Comparison of ENCODE assay signal across 1 cellular context in genomic region chr1:15370781-15371467, GRCh38.
TF ChIP-seq lines count a peak whose summit lies in the region.

No MANE protein-coding gene starts in this region.

TF ChIP-seq in HepG2, 621 proteins besides CTCF, POLR2A, EP300 and RAD21 (continued from another document and continues in another):
- TF ChIP-seq GABPA (IDR thresholded peaks at IDR 0.05; ENCODE audit: low read depth, low read length): no peak
- no peak for TF ChIP-seq GABPA (CRISPR knock-in tag; IDR thresholded peaks at IDR 0.05; ENCODE audit: low read depth)
- TF ChIP-seq FOXO1 (CRISPR knock-in tag; IDR thresholded peaks at IDR 0.05): peak; percentile 27; the same call in 1 of the 2 replicates
- no peak for TF ChIP-seq ZNF598 (CRISPR knock-in tag; IDR thresholded peaks at IDR 0.05; ENCODE audit: borderline replicate concordance)
- no peak for TF ChIP-seq TIGD3 (CRISPR knock-in tag; IDR thresholded peaks at IDR 0.05; ENCODE audit: borderline replicate concordance)
- TF ChIP-seq ZNF737 (CRISPR knock-in tag; IDR thresholded peaks at IDR 0.05; ENCODE audit: borderline replicate concordance): no peak
- 0 out of 2 replicates have a peak, but pooled peaks have one; percentile 39 for TF ChIP-seq ZNF343 (CRISPR knock-in tag; IDR thresholded peaks at IDR 0.05)
- no peak for TF ChIP-seq ZNF30 (CRISPR knock-in tag; IDR thresholded peaks at IDR 0.05)
- 0 out of 2 replicates have a peak, but pooled peaks have one; percentile 38 for TF ChIP-seq HDAC2 (CRISPR knock-in tag; IDR thresholded peaks at IDR 0.05)
- peak; percentile 32; the same call in 1 of the 2 replicates for TF ChIP-seq TCF7 (IDR thresholded peaks at IDR 0.05; ENCODE audit: low read depth)
- no peak for TF ChIP-seq ZBTB10 (CRISPR knock-in tag; IDR thresholded peaks at IDR 0.05; ENCODE audit: borderline replicate concordance)
- no peak for TF ChIP-seq ZNF547 (CRISPR knock-in tag; IDR thresholded peaks at IDR 0.05)
- no peak for TF ChIP-seq MZF1 (CRISPR knock-in tag; IDR thresholded peaks at IDR 0.05; ENCODE audit: borderline replicate concordance)
- no peak for TF ChIP-seq ZSCAN31 (CRISPR knock-in tag; IDR thresholded peaks at IDR 0.05; ENCODE audit: low read depth)
- TF ChIP-seq TRAFD1 (CRISPR knock-in tag; IDR thresholded peaks at IDR 0.05; ENCODE audit: borderline replicate concordance): no peak
- TF ChIP-seq ZNF644 (CRISPR knock-in tag; IDR thresholded peaks at IDR 0.05; ENCODE audit: low read depth): no peak
- no peak for TF ChIP-seq MTF2 (CRISPR knock-in tag; IDR thresholded peaks at IDR 0.05; ENCODE audit: borderline replicate concordance)
- no peak for TF ChIP-seq KLF6 (CRISPR knock-in tag; IDR thresholded peaks at IDR 0.05)
- TF ChIP-seq ZNF841 (CRISPR knock-in tag; IDR thresholded peaks at IDR 0.05; ENCODE audit: borderline replicate concordance): no peak
- no peak for TF ChIP-seq LBX2 (CRISPR knock-in tag; IDR thresholded peaks at IDR 0.05; ENCODE audit: borderline replicate concordance)
- TF ChIP-seq ZFP1 (CRISPR knock-in tag; IDR thresholded peaks at IDR 0.05): no peak
- peak; percentile 69; the same call in 1 of the 2 replicates for TF ChIP-seq MYC (CRISPR knock-in tag; IDR thresholded peaks at IDR 0.05; ENCODE audit: borderline replicate concordance)
- TF ChIP-seq KDM6A (CRISPR knock-in tag; IDR thresholded peaks at IDR 0.05; ENCODE audit: low read depth): no peak
- TF ChIP-seq MLXIP (CRISPR knock-in tag; IDR thresholded peaks at IDR 0.05; ENCODE audit: borderline replicate concordance): no peak
- TF ChIP-seq IRF1 (CRISPR knock-in tag; IDR thresholded peaks at IDR 0.05; ENCODE audit: low read depth): no peak
- no peak for TF ChIP-seq HMGXB3 (CRISPR knock-in tag; IDR thresholded peaks at IDR 0.05; ENCODE audit: borderline replicate concordance)
- TF ChIP-seq SNAPC4 (CRISPR knock-in tag; IDR thresholded peaks at IDR 0.05): no peak
- TF ChIP-seq TEAD2 (CRISPR knock-in tag; IDR thresholded peaks at IDR 0.05): no peak
- TF ChIP-seq MXD1 (CRISPR knock-in tag; IDR thresholded peaks at IDR 0.05): peak; percentile 46; the same call in 1 of the 2 replicates
- peak; percentile 44 for TF ChIP-seq TEAD3 (CRISPR knock-in tag; optimal IDR thresholded peaks at IDR 0.05; ENCODE audit: borderline replicate concordance)
- TF ChIP-seq KLF15 (CRISPR knock-in tag; IDR thresholded peaks at IDR 0.05; ENCODE audit: borderline replicate concordance): no peak
- TF ChIP-seq ZNF414 (CRISPR knock-in tag; IDR thresholded peaks at IDR 0.05): no peak
- no peak for TF ChIP-seq GLI4 (CRISPR knock-in tag; IDR thresholded peaks at IDR 0.05; ENCODE audit: borderline replicate concordance)
- TF ChIP-seq IRF9 (CRISPR knock-in tag; IDR thresholded peaks at IDR 0.05; ENCODE audit: borderline replicate concordance): no peak
- peak; percentile 15; the same call in 1 of the 2 replicates for TF ChIP-seq ERF (CRISPR knock-in tag; IDR thresholded peaks at IDR 0.05)
